Comparison of ENCODE assay signal across 31 cellular contexts in genomic region chr2:157046396-157046795, GRCh38.
"Had no signal": no experiment of that assay in that cellular context is flagged by ENCODE, and none has a peak within 500 bp of the region (broad histone marks: within the 10 kb centered on the region; RNA-seq: fewer than 3 reads in every experiment).

No MANE protein-coding gene starts in this region.

- DNase-seq: activated CD4-positive, alpha-beta T cell treated with anti-CD3 and anti-CD28 coated beads, Interleukin-2, amount 50 U/mL, for 1 hour; activated CD8-positive, alpha-beta T cell treated with anti-CD3 and anti-CD28 coated beads for 36 hours; activated gamma-delta T cell treated with Interleukin-2 at 50 U/mL for 16 hours; activated naive CD4-positive, alpha-beta T cell treated with anti-CD3 and anti-CD28 coated beads, Interleukin-2, amount 50 U/mL, for 16 hours; activated T-cell treated with anti-CD3 and anti-CD28 coated beads, Interleukin-2, amount 50 U/mL, for 4 hours; amniotic stem cell; central memory CD4-positive, alpha-beta T cell; endodermal cell; foreskin fibroblast; head of caudate nucleus; hippocampal formation; immature natural killer cell; kidney glomerular epithelial cell; left ventricle myocardium inferior; mesendoderm; natural killer cell; occipital lobe; psoas muscle; stimulated activated CD4-positive, alpha-beta T cell treated with anti-CD3 and anti-CD28 coated beads, Interleukin-1b, Interleukin-23, amount 100 ng/mL, for 48 hours; stimulated activated CD4-positive, alpha-beta T cell treated with anti-CD3 and anti-CD28 coated beads, Interleukin-4, amount 100 ng/mL, for 4 hours; stimulated activated CD8-positive, alpha-beta memory T cell treated with anti-CD3 and anti-CD28 coated beads, Interleukin-4, amount 100 ng/mL, for 48 hours; stimulated activated naive CD8-positive, alpha-beta T cell treated with anti-CD3 and anti-CD28 coated beads, Interleukin-15, amount 100 ng/mL, for 72 hours; substantia nigra had no signal

- ATAC-seq: activated CD8-positive, alpha-beta T cell treated with anti-CD3 and anti-CD28 coated beads for 36 hours; activated T-cell treated with anti-CD3 and anti-CD28 coated beads, Interleukin-2, amount 50 U/mL, for 4 hours; activated T-helper 17 cell treated with anti-CD3 and anti-CD28 coated beads, Interleukin-2, amount 50 U/mL, for 72 hours; esophagus mucosa; natural killer cell; psoas muscle; stimulated activated memory B cell treated with anti-CD40 and anti-IgM and Interleukin-4, amounts not matched to agents 10 μg/mL and 1 μg/mL and 100 μg/mL, for 72 hours; stimulated activated naive CD8-positive, alpha-beta T cell treated with anti-CD3 and anti-CD28 coated beads, Interleukin-15, amount 100 ng/mL, for 72 hours; WTC11 had no signal

- H3K4me3 ChIP-seq: left ventricle myocardium inferior, lung, neural progenitor cell, psoas muscle, smooth muscle cell, tibial nerve had no signal
